1 cellular context compared by ENCODE assay signal in genomic region chr6:7144810-7145209, GRCh38.
A peak's percentile ranks its signal among the peaks of the same experiment; 100 is the strongest.
TF ChIP-seq lines count a peak whose summit lies in the region.

No MANE protein-coding gene starts in this region.

TF ChIP-seq in K562, 482 proteins besides CTCF, POLR2A, EP300 and RAD21 (continued from another document):
- 0 out of 2 replicates have a peak, but pooled peaks have one; percentile 11 for TF ChIP-seq HES1 (IDR thresholded peaks at IDR 0.05; ENCODE audit: low read depth)
- no peak for TF ChIP-seq ZNF23 (CRISPR knock-in tag; IDR thresholded peaks at IDR 0.05)
